16 cellular contexts compared by ENCODE assay signal in the genomic region with DNA sequence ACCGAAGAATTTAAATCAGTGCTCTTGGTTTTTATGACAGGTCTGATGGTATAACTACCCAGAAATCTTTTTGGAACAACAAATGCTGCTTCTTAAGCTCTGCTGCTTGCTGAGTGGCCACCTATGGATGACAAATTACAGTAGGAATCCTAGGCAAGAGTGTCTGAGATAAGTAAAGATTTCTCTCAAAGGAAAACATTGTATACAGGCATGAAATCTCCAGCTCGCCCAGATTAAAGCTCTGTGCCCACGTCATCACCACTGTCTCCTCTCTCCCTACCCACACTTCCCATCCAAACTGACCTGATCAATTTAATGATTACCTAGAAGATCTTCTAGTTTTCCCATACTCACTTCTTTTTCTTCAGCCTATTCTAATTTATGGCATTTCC.
DNase-seq lines count a peak whose midpoint lies in the region; ATAC-seq, FAIRE-seq and TF ChIP-seq lines count a peak whose summit lies in the region.
"Had no signal": no experiment of that assay in that cellular context is flagged by ENCODE, and none has a peak within 500 bp of the region (broad histone marks: within the 10 kb centered on the region; RNA-seq: fewer than 3 reads in every experiment).

No MANE protein-coding gene starts in this region.

- TF ChIP-seq CTCF in HepG2 (CRISPR knock-in tag; IDR thresholded peaks at IDR 0.05): no peak
- no peak for TF ChIP-seq CTCF in right lobe of liver (IDR thresholded peaks at IDR 0.05)
- no peak for TF ChIP-seq CTCF in dorsolateral prefrontal cortex (IDR thresholded peaks at IDR 0.05 in 54 of 56, conservative IDR thresholded peaks at IDR 0.05 in 2 of 56; ENCODE audit: low read depth in 1 of 56, partially characterized antibody in 56 of 56)
- TF ChIP-seq CTCF in neural cell (IDR thresholded peaks at IDR 0.05; ENCODE audit: poor library complexity, severe bottlenecking): no peak

- no peaks in the 10 kb centered on the region for H3F3A ChIP-seq in neural cell (ENCODE audit: insufficient read depth, low read length, poor library complexity, severe bottlenecking)

- no peak for DNase-seq in HepG2 (ENCODE audit: low spot score)
- DNase-seq in right lobe of liver: no peak
- DNase-seq in dorsolateral prefrontal cortex: no peak
- no peak for DNase-seq in activated gamma-delta T cell treated with Interleukin-2 at 50 U/mL for 16 hours
- DNase-seq: ACHN; CD4-positive, CD25-positive, alpha-beta regulatory T cell; DMS 273 treated with DMSO at 0.1 percent for 48 hours; DMS79; GM23248; H7 had no signal

- no peaks in the 10 kb centered on the region for H3K9me2 ChIP-seq in neural cell (ENCODE audit: insufficient read depth, low read length)

- no peaks in the 10 kb centered on the region for H3K79me2 ChIP-seq in HepG2 (ENCODE audit: insufficient read depth, low read length)
- H3K79me2 ChIP-seq in neural cell (replicated peaks; ENCODE audit: insufficient read depth, low read length): no peaks in the 10 kb centered on the region

- H3K9me3 ChIP-seq in HepG2 (ENCODE audit: low read length) (no peaks in the 10 kb centered on the region), right lobe of liver (no peaks in the 10 kb centered on the region), neural cell (ENCODE audit: low read length) (no peaks in the 10 kb centered on the region)
- H3K9me3 ChIP-seq: BLaER1 treated with 17β-estradiol and CSF1 and Interleukin-3, amounts not matched to agents 10 nM and 100 nM had no signal

- BruUV-seq in HepG2 (replicated peaks; lab: Mats Ljungman, UMichigan): no TSS peak

- no peak for TF ChIP-seq EP300 in HepG2 (IDR thresholded peaks at IDR 0.05; ENCODE audit: low read depth in 2 of 2, low read length in 2 of 2)
- TF ChIP-seq EP300 in HepG2 (CRISPR knock-in tag; IDR thresholded peaks at IDR 0.05; ENCODE audit: borderline replicate concordance): no peak
- no peak for TF ChIP-seq EP300 in neural cell (conservative IDR thresholded peaks at IDR 0.05; ENCODE audit: poor library complexity, severe bottlenecking)

- no peak overlapping the region for H3K9ac ChIP-seq in HepG2 (ENCODE audit: insufficient read depth, low read depth, low read length)
- H3K9ac ChIP-seq in neural cell (ENCODE audit: low read length): peak overlapping the region; percentile 44
- H3K9ac ChIP-seq: BLaER1 treated with 17β-estradiol and CSF1 and Interleukin-3, amounts not matched to agents 10 nM and 100 nM; GM23248 had no signal

- no peak for FAIRE-seq in HepG2 (lab: Jason Lieb, UNC)
- FAIRE-seq: GM12878, GM18507 had no signal

- CTCF ChIA-PET in HepG2 (lab: Yijun Ruan, JAX; ENCODE audit: low intra/inter-chr PET ratio, low total read pairs): no interaction called here

- TF ChIP-seq RAD21 in HepG2 (CRISPR knock-in tag; IDR thresholded peaks at IDR 0.05): no peak
- no peak for TF ChIP-seq RAD21 in neural cell (conservative IDR thresholded peaks at IDR 0.05)

- no peaks in the 10 kb centered on the region for H3K27me3 ChIP-seq in HepG2 (ENCODE audit: control insufficient read depth in 1 of 2, insufficient read depth in 2 of 2, low read length in 2 of 2)
- no peaks in the 10 kb centered on the region for H3K27me3 ChIP-seq in right lobe of liver
- H3K27me3 ChIP-seq in dorsolateral prefrontal cortex: no peaks in the 10 kb centered on the region
- H3K27me3 ChIP-seq in neural cell (ENCODE audit: insufficient read depth, low read depth, low read length): no peaks in the 10 kb centered on the region
- H3K27me3 ChIP-seq: BLaER1 treated with 17β-estradiol and CSF1 and Interleukin-3, amounts not matched to agents 10 nM and 100 nM had no signal

- no peak overlapping the region for H3K4me2 ChIP-seq in HepG2 (ENCODE audit: low read depth, low read length)
- H3K4me2 ChIP-seq in neural cell (ENCODE audit: low read length): peak overlapping the region; percentile 56
- H3K4me2 ChIP-seq: BLaER1 treated with 17β-estradiol and CSF1 and Interleukin-3, amounts not matched to agents 10 nM and 100 nM had no signal

- intact Hi-C loops in HepG2 (cut with micrococcal nuclease; ENCODE audit: unreplicated experiment) (no loop called here), right lobe of liver (cut with DNase I) (no loop called here), dorsolateral prefrontal cortex (cut with DNase I) (no loop called here)

- H3K4me3 ChIP-seq in HepG2 (replicated peaks in 1 of 3; ENCODE audit: insufficient read depth in 1 of 3, low read depth in 2 of 3, low read length in 3 of 3) (no peak overlapping the region), right lobe of liver (no peak overlapping the region), dorsolateral prefrontal cortex (peak overlapping the region in 50 of 59 donors; percentile 5 to 57 (median 34)), neural cell (ENCODE audit: low read length) (peak overlapping the region; percentile 42)
- H3K4me3 ChIP-seq: BLaER1 treated with 17β-estradiol and CSF1 and Interleukin-3, amounts not matched to agents 10 nM and 100 nM; GM12878; GM23248 had no signal

- ATAC-seq in HepG2 (no peak), right lobe of liver (no peak), GM21737 (IDR thresholded peaks at IDR 0.05; ENCODE audit: unreplicated experiment) (no peak), esophagus mucosa (no peak)
- ATAC-seq: GM12878 had no signal

- H3K36me3 ChIP-seq in HepG2 (replicated peaks in 1 of 2; ENCODE audit: control insufficient read depth in 1 of 2, insufficient read depth in 2 of 2, low read length in 2 of 2): no peaks in the 10 kb centered on the region
- H3K36me3 ChIP-seq in right lobe of liver: no peaks in the 10 kb centered on the region
- no peaks in the 10 kb centered on the region for H3K36me3 ChIP-seq in neural cell (ENCODE audit: insufficient read depth, low read length)
- H3K36me3 ChIP-seq: BLaER1 treated with 17β-estradiol and CSF1 and Interleukin-3, amounts not matched to agents 10 nM and 100 nM had no signal

- H3K27ac ChIP-seq in HepG2 (ENCODE audit: extremely low read length, insufficient read depth, low read length) (no peak overlapping the region), right lobe of liver (no peak overlapping the region), dorsolateral prefrontal cortex (peak overlapping the region in 21 of 59 donors; percentile 4 to 61 (median 22)), neural cell (ENCODE audit: low read length) (peak overlapping the region; percentile 88)
- H3K27ac ChIP-seq: BLaER1 treated with 17β-estradiol and CSF1 and Interleukin-3, amounts not matched to agents 10 nM and 100 nM; GM23248 had no signal

- 2% methylated on average over 3 of the region's 3 CpGs for WGBS in HepG2 (ENCODE audit: low lambda C conversion rate)
- 57% methylated on average over 3 of the region's 3 CpGs for WGBS in right lobe of liver (ENCODE audit: insufficient coverage, low coverage, low lambda C conversion rate, missing lambda C conversion rate)

- H2AFZ ChIP-seq in HepG2 (ENCODE audit: low read length) (no peak overlapping the region), neural cell (ENCODE audit: low read depth, low read length) (no peak overlapping the region)
- H2AFZ ChIP-seq: GM23248 had no signal

- POLR2A ChIA-PET in HepG2 (lab: Yijun Ruan, JAX): no interaction called here

- H4K20me1 ChIP-seq in HepG2 (ENCODE audit: insufficient read depth, low read length): no peaks in the 10 kb centered on the region
- no peaks in the 10 kb centered on the region for H4K20me1 ChIP-seq in neural cell (ENCODE audit: insufficient read depth)
- H4K20me1 ChIP-seq: BLaER1 treated with 17β-estradiol and CSF1 and Interleukin-3, amounts not matched to agents 10 nM and 100 nM had no signal

- no peak for TF ChIP-seq POLR2A in HepG2 (IDR thresholded peaks at IDR 0.05; ENCODE audit: insufficient read depth in 1 of 2, low read depth in 2 of 2, low read length in 2 of 2)
- no peak for TF ChIP-seq POLR2A in right lobe of liver (IDR thresholded peaks at IDR 0.05)

- in situ Hi-C loops in HepG2 (cut with HindIII; ENCODE audit: extremely low pct_ligation_motif_present, low pct_unique_long_range_greater_than_20kb): no loop called here

- no peaks in the 10 kb centered on the region for H3K4me1 ChIP-seq in HepG2 (ENCODE audit: insufficient read depth, low read length)
- H3K4me1 ChIP-seq in right lobe of liver: no peaks in the 10 kb centered on the region
- H3K4me1 ChIP-seq: BLaER1 treated with 17β-estradiol and CSF1 and Interleukin-3, amounts not matched to agents 10 nM and 100 nM had no signal

TF ChIP-seq in neural cell, 6 proteins besides CTCF, POLR2A, EP300 and RAD21:
- TF ChIP-seq POLR2AphosphoS5 (IDR thresholded peaks at IDR 0.05): no peak
- no peak for TF ChIP-seq SMC3 (conservative IDR thresholded peaks at IDR 0.05; ENCODE audit: poor library complexity)
- TF ChIP-seq, protein P1, sequence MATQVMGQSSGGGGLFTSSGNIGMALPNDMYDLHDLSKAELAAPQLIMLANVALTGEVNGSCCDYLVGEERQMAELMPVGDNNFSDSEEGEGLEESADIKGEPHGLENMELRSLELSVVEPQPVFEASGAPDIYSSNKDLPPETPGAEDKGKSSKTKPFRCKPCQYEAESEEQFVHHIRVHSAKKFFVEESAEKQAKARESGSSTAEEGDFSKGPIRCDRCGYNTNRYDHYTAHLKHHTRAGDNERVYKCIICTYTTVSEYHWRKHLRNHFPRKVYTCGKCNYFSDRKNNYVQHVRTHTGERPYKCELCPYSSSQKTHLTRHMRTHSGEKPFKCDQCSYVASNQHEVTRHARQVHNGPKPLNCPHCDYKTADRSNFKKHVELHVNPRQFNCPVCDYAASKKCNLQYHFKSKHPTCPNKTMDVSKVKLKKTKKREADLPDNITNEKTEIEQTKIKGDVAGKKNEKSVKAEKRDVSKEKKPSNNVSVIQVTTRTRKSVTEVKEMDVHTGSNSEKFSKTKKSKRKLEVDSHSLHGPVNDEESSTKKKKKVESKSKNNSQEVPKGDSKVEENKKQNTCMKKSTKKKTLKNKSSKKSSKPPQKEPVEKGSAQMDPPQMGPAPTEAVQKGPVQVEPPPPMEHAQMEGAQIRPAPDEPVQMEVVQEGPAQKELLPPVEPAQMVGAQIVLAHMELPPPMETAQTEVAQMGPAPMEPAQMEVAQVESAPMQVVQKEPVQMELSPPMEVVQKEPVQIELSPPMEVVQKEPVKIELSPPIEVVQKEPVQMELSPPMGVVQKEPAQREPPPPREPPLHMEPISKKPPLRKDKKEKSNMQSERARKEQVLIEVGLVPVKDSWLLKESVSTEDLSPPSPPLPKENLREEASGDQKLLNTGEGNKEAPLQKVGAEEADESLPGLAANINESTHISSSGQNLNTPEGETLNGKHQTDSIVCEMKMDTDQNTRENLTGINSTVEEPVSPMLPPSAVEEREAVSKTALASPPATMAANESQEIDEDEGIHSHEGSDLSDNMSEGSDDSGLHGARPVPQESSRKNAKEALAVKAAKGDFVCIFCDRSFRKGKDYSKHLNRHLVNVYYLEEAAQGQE (IDR thresholded peaks at IDR 0.05; ENCODE audit: borderline replicate concordance): peak; percentile 6
TF ChIP-seq in neural cell: peak in this region for 1.

Comparison
In these comparisons a context has a peak if more than half of its experiments do, and no peak if none do; other contexts are left out.
1. H3K4me3 ChIP-seq: peak in dorsolateral prefrontal cortex (50 of 59) and neural cell (single experiment); none in HepG2 (0 of 3) and right lobe of liver (0 of 3).